Comparison of ENCODE assay signal across 12 cellular contexts in the genomic region with DNA sequence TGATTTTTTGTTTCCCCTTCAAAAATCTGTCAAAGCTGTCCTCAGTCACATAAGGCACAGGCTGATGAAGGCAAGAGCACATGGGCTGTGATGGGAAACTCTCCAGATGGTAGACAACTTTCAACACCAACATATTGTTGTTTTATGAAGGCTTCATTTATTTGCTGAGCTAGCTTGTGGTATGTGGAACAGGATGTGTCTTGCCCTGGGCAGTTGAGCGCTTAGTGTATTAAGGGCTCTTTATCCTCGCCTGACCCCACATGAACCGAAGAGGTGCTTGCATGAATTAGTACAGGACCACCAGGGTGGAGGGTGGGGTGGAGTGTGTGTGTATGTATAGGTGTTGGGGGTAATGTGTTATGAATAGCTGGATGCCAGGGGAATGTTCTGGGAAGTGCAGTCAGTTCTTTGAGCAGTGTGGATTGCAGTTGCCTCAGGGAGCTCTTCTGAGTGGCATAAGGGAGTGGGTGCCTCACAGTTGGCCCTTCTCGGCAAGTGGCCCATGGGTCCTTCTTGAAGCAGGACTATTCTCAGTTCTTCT.
A peak's percentile ranks its signal among the peaks of the same experiment; 100 is the strongest.
DNase-seq lines count a peak whose midpoint lies in the region; ATAC-seq and TF ChIP-seq lines count a peak whose summit lies in the region.
"Had no signal": no experiment of that assay in that cellular context is flagged by ENCODE, and none has a peak within 500 bp of the region (broad histone marks: within the 10 kb centered on the region; RNA-seq: fewer than 3 reads in every experiment).

No MANE protein-coding gene starts in this region.

- no peaks in the 10 kb centered on the region for H3K36me3 ChIP-seq in thyroid gland
- H3K36me3 ChIP-seq in naive thymus-derived CD4-positive, alpha-beta T cell (ENCODE audit: control insufficient read depth in 2 of 3, insufficient read depth in 3 of 3, low read length in 3 of 3), result no peaks in the 10 kb centered on the region
- no peaks in the 10 kb centered on the region for H3K36me3 ChIP-seq in CD8-positive, alpha-beta memory T cell (ENCODE audit: insufficient read depth, low read length)

- CTCF ChIA-PET in naive thymus-derived CD4-positive, alpha-beta T cell (lab: Charles Lee), result interaction anchor here (0.7 to 1.2 kb wide), 2 partner anchors 34 to 150 kb away, joined by 4 read pairs; no protein-coding TSS in a partner anchor
- CTCF ChIA-PET in CD8-positive, alpha-beta memory T cell (lab: Charles Lee), result interaction anchor here (0.7 to 1.4 kb wide), 5 partner anchors 23 to 1767 kb away, joined by 3 to 4 read pairs (median 4); no protein-coding TSS in a partner anchor

- 19 to 26% methylated on average over 4 of the region's 4 CpGs for WGBS in thyroid gland, 2 donors

- peaks cover 3 to 14% of the 10 kb centered on the region in 2 donors for H3K4me1 ChIP-seq in thyroid gland
- H3K4me1 ChIP-seq in naive thymus-derived CD4-positive, alpha-beta T cell (ENCODE audit: control insufficient read depth in 2 of 2, insufficient read depth in 2 of 2, low read length in 2 of 2), result no peaks in the 10 kb centered on the region
- no peaks in the 10 kb centered on the region for H3K4me1 ChIP-seq in CD8-positive, alpha-beta memory T cell (ENCODE audit: insufficient read depth, low read length)
- H3K4me1 ChIP-seq: testis had no signal

- H3K36me3 Mint-ChIP-seq in naive thymus-derived CD4-positive, alpha-beta T cell, result no peaks in the 10 kb centered on the region
- H3K36me3 Mint-ChIP-seq in CD8-positive, alpha-beta memory T cell, result peaks cover 0 to 2% (median 0%) of the 10 kb centered on the region in 3 donors

- no peaks in the 10 kb centered on the region for H3K27me3 ChIP-seq in thyroid gland
- H3K27me3 ChIP-seq in naive thymus-derived CD4-positive, alpha-beta T cell (ENCODE audit: control insufficient read depth in 2 of 2, insufficient read depth in 2 of 2, low read length in 2 of 2), result no peaks in the 10 kb centered on the region
- no peaks in the 10 kb centered on the region for H3K27me3 ChIP-seq in CD8-positive, alpha-beta memory T cell (ENCODE audit: insufficient read depth, low read length, poor library complexity, severe bottlenecking)
- H3K27me3 ChIP-seq: testis had no signal

- peaks cover 0 to 4% (median 0%) of the 10 kb centered on the region in 5 donors for H3K27me3 Mint-ChIP-seq in naive thymus-derived CD4-positive, alpha-beta T cell
- peaks cover 3 to 14% of the 10 kb centered on the region in 2 donors for H3K27me3 Mint-ChIP-seq in CD8-positive, alpha-beta memory T cell

- TF ChIP-seq CTCF in WI38 (IDR thresholded peaks at IDR 0.05; ENCODE audit: low read depth, low read length), result no peak
- TF ChIP-seq CTCF in thyroid gland (IDR thresholded peaks at IDR 0.05), result no peak

- H3K27ac ChIP-seq in thyroid gland, result peak overlapping the region; percentile 27 to 59 (median 47)
- H3K27ac ChIP-seq in naive thymus-derived CD4-positive, alpha-beta T cell (ENCODE audit: low read depth, low read length), result no peak overlapping the region
- no peak overlapping the region for H3K27ac ChIP-seq in CD8-positive, alpha-beta memory T cell (ENCODE audit: low read depth, low read length)
- H3K27ac ChIP-seq: HL-60, testis had no signal

- 0 out of 2 replicates have a peak overlapping the region, but pooled peaks have one; percentile 5 for H3K4me3 ChIP-seq in WI38 (ENCODE audit: low read depth, low read length)
- no peak overlapping the region for H3K4me3 ChIP-seq in thyroid gland (replicated peaks in 1 of 3)
- no peak overlapping the region for H3K4me3 ChIP-seq in naive thymus-derived CD4-positive, alpha-beta T cell (ENCODE audit: low read length)
- no peak overlapping the region for H3K4me3 ChIP-seq in CD8-positive, alpha-beta memory T cell (ENCODE audit: low read length)
- H3K4me3 ChIP-seq: skin epidermis, testis had no signal

- H3K9me3 Mint-ChIP-seq in naive thymus-derived CD4-positive, alpha-beta T cell, result no peaks in the 10 kb centered on the region
- H3K9me3 Mint-ChIP-seq in CD8-positive, alpha-beta memory T cell, result no peaks in the 10 kb centered on the region

- DNase-seq in NCI-H146 (lab: John Stamatoyannopoulos, UW) (peak; percentile 6), NCI-H146 treated with DMSO at 0.1 percent for 48 hours (lab: John Stamatoyannopoulos, UW; ENCODE audit: unreplicated experiment) (no peak), left cardiac atrium (no peak), thyroid gland (peak; percentile 62 to 72), A172 (ENCODE audit: low spot score) (no peak)
- DNase-seq in naive thymus-derived CD4-positive, alpha-beta T cell, result no peak
- DNase-seq in CD8-positive, alpha-beta memory T cell, result no peak
- DNase-seq: activated T-cell treated with anti-CD3 and anti-CD28 coated beads, Interleukin-2, amount 50 U/mL, for 1 hour had no signal

- TF ChIP-seq POLR2A in thyroid gland (IDR thresholded peaks at IDR 0.05), result no peak

- no peak overlapping the region for H3K4me3 Mint-ChIP-seq in naive thymus-derived CD4-positive, alpha-beta T cell
- H3K4me3 Mint-ChIP-seq in CD8-positive, alpha-beta memory T cell, result no peak overlapping the region

- H3K4me1 Mint-ChIP-seq in naive thymus-derived CD4-positive, alpha-beta T cell, result peaks cover 0 to 11% (median 6%) of the 10 kb centered on the region in 7 donors
- H3K4me1 Mint-ChIP-seq in CD8-positive, alpha-beta memory T cell, result peaks cover 7 to 9% (median 7%) of the 10 kb centered on the region in 3 donors

- POLR2A ChIA-PET in naive thymus-derived CD4-positive, alpha-beta T cell (lab: Charles Lee), result no interaction called here
- POLR2A ChIA-PET in CD8-positive, alpha-beta memory T cell (lab: Charles Lee), result no interaction called here

- H3K27ac Mint-ChIP-seq in naive thymus-derived CD4-positive, alpha-beta T cell, result peak overlapping the region in 1 of 9 donors; percentile 82
- no peak overlapping the region for H3K27ac Mint-ChIP-seq in CD8-positive, alpha-beta memory T cell

- H3K9me3 ChIP-seq in thyroid gland, result no peaks in the 10 kb centered on the region
- no peaks in the 10 kb centered on the region for H3K9me3 ChIP-seq in naive thymus-derived CD4-positive, alpha-beta T cell (ENCODE audit: control insufficient read depth in 2 of 3, low read length in 3 of 3)
- no peaks in the 10 kb centered on the region for H3K9me3 ChIP-seq in CD8-positive, alpha-beta memory T cell (ENCODE audit: low read length)
- H3K9me3 ChIP-seq: testis had no signal

- ATAC-seq in left cardiac atrium, result peak; percentile 65 to 67
- ATAC-seq in naive thymus-derived CD4-positive, alpha-beta T cell, result no peak

- intact Hi-C loops in left cardiac atrium (cut with DNase I), result loop anchor here in 1 of 2 donors (5.0 kb wide), 2 partner anchors 57 to 612 kb away; no protein-coding TSS in a partner anchor
- intact Hi-C loops in thyroid gland (cut with DNase I), result no loop called here
- intact Hi-C loops in naive thymus-derived CD4-positive, alpha-beta T cell (cut with micrococcal nuclease), result no loop called here

Comparison
In these comparisons a context has a peak if more than half of its experiments do, and no peak if none do; other contexts are left out.
1. DNase-seq: peak in NCI-H146 (single experiment) and thyroid gland (2 of 2); none in NCI-H146 treated with DMSO at 0.1 percent for 48 hours (single experiment), left cardiac atrium (single experiment), naive thymus-derived CD4-positive, alpha-beta T cell (0 of 9), CD8-positive, alpha-beta memory T cell (0 of 5) and A172 (single experiment).
2. H3K27ac ChIP-seq: peak in thyroid gland (3 of 3); none in naive thymus-derived CD4-positive, alpha-beta T cell (single experiment) and CD8-positive, alpha-beta memory T cell (single experiment).